In genomic region chr6:97195117-97195516, GRCh38 we compare ENCODE assay signal across 15 cellular contexts.
A peak's percentile ranks its signal among the peaks of the same experiment; 100 is the strongest.
DNase-seq lines count a peak whose midpoint lies in the region; ATAC-seq and TF ChIP-seq lines count a peak whose summit lies in the region.
"Had no signal": no experiment of that assay in that cellular context is flagged by ENCODE, and none has a peak within 500 bp of the region (broad histone marks: within the 10 kb centered on the region; RNA-seq: fewer than 3 reads in every experiment).

No MANE protein-coding gene starts in this region.

- POLR2A ChIA-PET in WTC11 (lab: Charles Lee) = no interaction called here

- TF ChIP-seq CTCF in fibroblast of the aortic adventitia (IDR thresholded peaks at IDR 0.05; ENCODE audit: insufficient read depth, low read length) = no peak
- no peak for TF ChIP-seq CTCF in WTC11 (IDR thresholded peaks at IDR 0.05)

- H3K4me1 ChIP-seq in CD4-positive, CD25-positive, alpha-beta regulatory T cell (ENCODE audit: control insufficient read depth, insufficient read depth, low read length, poor library complexity, severe bottlenecking) = no peaks in the 10 kb centered on the region

- CTCF ChIA-PET in WTC11 (lab: Charles Lee) = no interaction called here

- H3K9me3 ChIP-seq in CD4-positive, CD25-positive, alpha-beta regulatory T cell (ENCODE audit: control insufficient read depth in 2 of 2, low read length in 2 of 2) = no peaks in the 10 kb centered on the region
- H3K9me3 ChIP-seq: neutrophil had no signal

- H3K9me3 Mint-ChIP-seq in CD4-positive, CD25-positive, alpha-beta regulatory T cell = no peaks in the 10 kb centered on the region
- no peaks in the 10 kb centered on the region for H3K9me3 Mint-ChIP-seq in WTC11
- H3K9me3 Mint-ChIP-seq: activated naive CD8-positive, alpha-beta T cell treated with anti-CD3 and anti-CD28 coated beads, Interleukin-2, amount 10 ng/mL, durations not matched to agents 7 days and 5 days; activated T-cell treated with anti-CD3 and anti-CD28 coated beads, Interleukin-2, amount 50 U/mL, for 24 hours; stimulated activated memory B cell treated with anti-CD40 and anti-IgM and Interleukin-4, amounts not matched to agents 10 μg/mL and 1 μg/mL and 100 μg/mL, for 72 hours had no signal

- H3K27me3 Mint-ChIP-seq in CD4-positive, CD25-positive, alpha-beta regulatory T cell = no peaks in the 10 kb centered on the region
- no peaks in the 10 kb centered on the region for H3K27me3 Mint-ChIP-seq in WTC11 (ENCODE audit: low read depth)
- H3K27me3 Mint-ChIP-seq: activated naive CD8-positive, alpha-beta T cell treated with anti-CD3 and anti-CD28 coated beads, Interleukin-2, amount 10 ng/mL, durations not matched to agents 7 days and 5 days; activated T-cell treated with anti-CD3 and anti-CD28 coated beads, Interleukin-2, amount 50 U/mL, for 24 hours; stimulated activated memory B cell treated with anti-CD40 and anti-IgM and Interleukin-4, amounts not matched to agents 10 μg/mL and 1 μg/mL and 100 μg/mL, for 72 hours had no signal

- H3K4me1 Mint-ChIP-seq in CD4-positive, CD25-positive, alpha-beta regulatory T cell = peaks cover 0 to 8% (median 3%) of the 10 kb centered on the region in 4 donors
- H3K4me1 Mint-ChIP-seq in WTC11 = peaks cover 4% of the 10 kb centered on the region
- H3K4me1 Mint-ChIP-seq: stimulated activated memory B cell treated with anti-CD40 and anti-IgM and Interleukin-4, amounts not matched to agents 10 μg/mL and 1 μg/mL and 100 μg/mL, for 72 hours had no signal

- no peaks in the 10 kb centered on the region for H3K36me3 ChIP-seq in CD4-positive, CD25-positive, alpha-beta regulatory T cell (ENCODE audit: control insufficient read depth, insufficient read depth, low read length)

- H3K4me3 ChIP-seq in CD4-positive, CD25-positive, alpha-beta regulatory T cell (ENCODE audit: low read depth, low read length) = no peak overlapping the region
- no peak overlapping the region for H3K4me3 ChIP-seq in fibroblast of the aortic adventitia (ENCODE audit: low read depth, low read length)

- no peak overlapping the region for H3K4me3 Mint-ChIP-seq in CD4-positive, CD25-positive, alpha-beta regulatory T cell
- no peak overlapping the region for H3K4me3 Mint-ChIP-seq in WTC11
- H3K4me3 Mint-ChIP-seq: activated naive CD8-positive, alpha-beta T cell treated with anti-CD3 and anti-CD28 coated beads, Interleukin-2, amount 10 ng/mL, durations not matched to agents 7 days and 5 days; activated T-cell treated with anti-CD3 and anti-CD28 coated beads, Interleukin-2, amount 50 U/mL, for 24 hours; stimulated activated memory B cell treated with anti-CD40 and anti-IgM and Interleukin-4, amounts not matched to agents 10 μg/mL and 1 μg/mL and 100 μg/mL, for 72 hours had no signal

- H3K27ac Mint-ChIP-seq in CD4-positive, CD25-positive, alpha-beta regulatory T cell = peak overlapping the region in 2 of 3 donors; percentile 10 to 23
- H3K27ac Mint-ChIP-seq in WTC11 = no peak overlapping the region; the same call in 1 of the 2 replicates
- H3K27ac Mint-ChIP-seq: activated naive CD8-positive, alpha-beta T cell treated with anti-CD3 and anti-CD28 coated beads, Interleukin-2, amount 10 ng/mL, durations not matched to agents 7 days and 5 days; activated T-cell treated with anti-CD3 and anti-CD28 coated beads, Interleukin-2, amount 50 U/mL, for 24 hours; stimulated activated memory B cell treated with anti-CD40 and anti-IgM and Interleukin-4, amounts not matched to agents 10 μg/mL and 1 μg/mL and 100 μg/mL, for 72 hours had no signal

- no peak overlapping the region for H3K27ac ChIP-seq in CD4-positive, CD25-positive, alpha-beta regulatory T cell (ENCODE audit: insufficient read depth, low read length, poor library complexity, severe bottlenecking)
- H3K27ac ChIP-seq: neutrophil had no signal

- no peak for ATAC-seq in CD4-positive, CD25-positive, alpha-beta regulatory T cell (ENCODE audit: low read depth in 2 of 2)
- no peak for ATAC-seq in WTC11
- no peak for ATAC-seq in GM19328 (IDR thresholded peaks at IDR 0.05; ENCODE audit: unreplicated experiment)
- ATAC-seq: stimulated activated memory B cell treated with anti-CD40 and anti-IgM and Interleukin-4, amounts not matched to agents 10 μg/mL and 1 μg/mL and 100 μg/mL, for 72 hours had no signal

- peaks cover 5% of the 10 kb centered on the region for H3K36me3 Mint-ChIP-seq in CD4-positive, CD25-positive, alpha-beta regulatory T cell
- peaks cover 9% of the 10 kb centered on the region; the same call in 1 of the 2 replicates for H3K36me3 Mint-ChIP-seq in WTC11

- no peaks in the 10 kb centered on the region for H3K27me3 ChIP-seq in CD4-positive, CD25-positive, alpha-beta regulatory T cell (ENCODE audit: control insufficient read depth, insufficient read depth, low read length)
- H3K27me3 ChIP-seq: neutrophil had no signal

- no peak for DNase-seq in CD4-positive, CD25-positive, alpha-beta regulatory T cell
- DNase-seq in HUDEP-2 (lab: John Stamatoyannopoulos, UW; ENCODE audit: unreplicated experiment in 76 of 76) (peak in 65 of 76 experiments; percentile 3 to 78 (median 45)), RPMI7951 (ENCODE audit: low read depth) (peak; percentile 29), fibroblast of the aortic adventitia (ENCODE audit: low read depth) (peak; percentile 54), WTC11 (ENCODE audit: low spot score) (no peak), T-helper 2 cell (no peak), NOMO-1 treated with DMSO at 0.1 percent for 48 hours (lab: John Stamatoyannopoulos, UW; ENCODE audit: unreplicated experiment) (no peak)
- DNase-seq: activated naive CD8-positive, alpha-beta T cell treated with anti-CD3 and anti-CD28 coated beads, Interleukin-2, amount 10 ng/mL, durations not matched to agents 7 days and 5 days; activated T-cell treated with anti-CD3 and anti-CD28 coated beads, Interleukin-2, amount 50 U/mL, for 24 hours; cerebellar nuclear complex; SHP77 treated with DMSO at 0.1 percent for 48 hours; T1000 had no signal

TF ChIP-seq in WTC11, 78 proteins besides CTCF, POLR2A, EP300 and RAD21:
- TF ChIP-seq NR2C2 (CRISPR knock-in tag; IDR thresholded peaks at IDR 0.05) (no peak), ZNF671 (CRISPR knock-in tag; IDR thresholded peaks at IDR 0.05) (no peak), CREM (CRISPR knock-in tag; IDR thresholded peaks at IDR 0.05) (no peak), SP1 (CRISPR knock-in tag; conservative IDR thresholded peaks at IDR 0.05) (no peak), ZNF425 (CRISPR knock-in tag; conservative IDR thresholded peaks at IDR 0.05) (no peak), IRF1 (CRISPR knock-in tag; IDR thresholded peaks at IDR 0.05) (no peak)

Comparison
In these comparisons a context has a peak if more than half of its experiments do, and no peak if none do; other contexts are left out.
1. DNase-seq: peak in HUDEP-2 (65 of 76), RPMI7951 (single experiment) and fibroblast of the aortic adventitia (single experiment); none in CD4-positive, CD25-positive, alpha-beta regulatory T cell (0 of 3), WTC11 (single experiment), T-helper 2 cell (0 of 5) and NOMO-1 treated with DMSO at 0.1 percent for 48 hours (single experiment).